Comparison of ENCODE assay signal across 9 cellular contexts in the genomic region with DNA sequence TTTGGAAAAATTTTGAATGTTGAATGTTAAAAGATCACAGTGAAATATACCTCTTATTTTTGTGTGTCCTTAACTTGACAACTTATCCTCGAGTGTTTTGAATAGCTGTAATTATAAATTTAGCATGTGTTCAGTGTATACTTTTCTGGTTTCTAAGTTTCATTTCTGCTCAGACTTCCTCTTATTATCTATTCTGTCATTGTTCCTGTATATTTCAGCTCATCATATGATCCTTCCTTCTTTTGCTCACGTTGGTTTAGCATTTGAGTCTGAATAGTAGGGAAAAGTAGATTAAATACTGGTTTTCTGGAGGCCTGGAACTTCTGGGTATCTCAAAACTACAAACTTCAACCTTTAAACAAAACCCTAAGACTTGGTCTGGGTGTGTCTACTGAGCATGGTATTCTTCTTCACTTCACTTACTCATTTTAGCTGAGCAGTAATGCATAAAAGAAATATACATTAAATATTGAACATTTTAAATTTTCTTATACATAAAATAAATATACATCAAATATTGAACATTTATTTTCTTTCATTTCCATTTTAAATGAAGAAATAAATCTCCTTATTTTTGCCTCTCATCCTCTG. TPM values are rescaled to one million over a fixed set of nuclear protein-coding genes. Genes with fewer than 3 reads are reported as not detected.
DNase-seq lines count a peak whose midpoint lies in the region; ATAC-seq lines count a peak whose summit lies in the region.
"Had no signal": no experiment of that assay in that cellular context is flagged by ENCODE, and none has a peak within 500 bp of the region (broad histone marks: within the 10 kb centered on the region; RNA-seq: fewer than 3 reads in every experiment).

No MANE protein-coding gene starts in this region.

- peaks cover 10% of the 10 kb centered on the region for H3K36me3 Mint-ChIP-seq in activated CD8-positive, alpha-beta memory T cell treated with anti-CD3 and anti-CD28 coated beads, Interleukin-2, amount 10 ng/mL, durations not matched to agents 7 days and 5 days
- H3K36me3 Mint-ChIP-seq in stimulated activated effector memory CD8-positive, alpha-beta T cell treated with anti-CD3 and anti-CD28 coated beads, Interleukin-12 subunit alpha, Interleukin-12 subunit beta, amount 100 ng/mL, for 72 hours = no peaks in the 10 kb centered on the region

- peak overlapping the region; percentile 68 for H3K27ac Mint-ChIP-seq in activated CD8-positive, alpha-beta memory T cell treated with anti-CD3 and anti-CD28 coated beads, Interleukin-2, amount 10 ng/mL, durations not matched to agents 7 days and 5 days
- H3K27ac Mint-ChIP-seq in stimulated activated effector memory CD8-positive, alpha-beta T cell treated with anti-CD3 and anti-CD28 coated beads, Interleukin-12 subunit alpha, Interleukin-12 subunit beta, amount 100 ng/mL, for 72 hours = peak overlapping the region; percentile 1

- no peak for DNase-seq in activated CD8-positive, alpha-beta memory T cell treated with anti-CD3 and anti-CD28 coated beads, Interleukin-2, amount 10 ng/mL, durations not matched to agents 7 days and 5 days
- no peak for DNase-seq in activated CD8-positive, alpha-beta memory T cell treated with anti-CD3 and anti-CD28 coated beads, Interleukin-2, amount 50 U/mL, for 4 hours
- DNase-seq in SIG-M5 (lab: John Stamatoyannopoulos, UW) = peak; percentile 50
- no peak for DNase-seq in stimulated activated effector memory CD8-positive, alpha-beta T cell treated with anti-CD3 and anti-CD28 coated beads, Interleukin-12 subunit alpha, Interleukin-12 subunit beta, amount 100 ng/mL, for 72 hours (ENCODE audit: low spot score in 2 of 2)
- no peak for DNase-seq in NCI-H774 (lab: John Stamatoyannopoulos, UW)
- DNase-seq: NCI-H1048 had no signal

- H3K9me3 Mint-ChIP-seq in activated CD8-positive, alpha-beta memory T cell treated with anti-CD3 and anti-CD28 coated beads, Interleukin-2, amount 10 ng/mL, durations not matched to agents 7 days and 5 days (ENCODE audit: low read depth) = peaks cover 7% of the 10 kb centered on the region
- peaks cover 8% of the 10 kb centered on the region for H3K9me3 Mint-ChIP-seq in stimulated activated effector memory CD8-positive, alpha-beta T cell treated with anti-CD3 and anti-CD28 coated beads, Interleukin-12 subunit alpha, Interleukin-12 subunit beta, amount 100 ng/mL, for 72 hours

- H3K4me3 Mint-ChIP-seq in activated CD8-positive, alpha-beta memory T cell treated with anti-CD3 and anti-CD28 coated beads, Interleukin-2, amount 10 ng/mL, durations not matched to agents 7 days and 5 days = no peak overlapping the region
- no peak overlapping the region for H3K4me3 Mint-ChIP-seq in stimulated activated effector memory CD8-positive, alpha-beta T cell treated with anti-CD3 and anti-CD28 coated beads, Interleukin-12 subunit alpha, Interleukin-12 subunit beta, amount 100 ng/mL, for 72 hours

- H3K4me1 Mint-ChIP-seq in activated CD8-positive, alpha-beta memory T cell treated with anti-CD3 and anti-CD28 coated beads, Interleukin-2, amount 10 ng/mL, durations not matched to agents 7 days and 5 days = peaks cover 21% of the 10 kb centered on the region
- peaks cover 16% of the 10 kb centered on the region for H3K4me1 Mint-ChIP-seq in stimulated activated effector memory CD8-positive, alpha-beta T cell treated with anti-CD3 and anti-CD28 coated beads, Interleukin-12 subunit alpha, Interleukin-12 subunit beta, amount 100 ng/mL, for 72 hours

- CTCF ChIA-PET in activated CD8-positive, alpha-beta memory T cell treated with anti-CD3 and anti-CD28 coated beads, Interleukin-2, amount 10 ng/mL, durations not matched to agents 7 days and 5 days (lab: Charles Lee) = interaction anchor here (1.0 kb wide), 1 partner anchor 38 kb away, joined by 3 read pairs; no protein-coding TSS in a partner anchor

- no peak for ATAC-seq in activated CD8-positive, alpha-beta memory T cell treated with anti-CD3 and anti-CD28 coated beads, Interleukin-2, amount 10 ng/mL, durations not matched to agents 7 days and 5 days
- ATAC-seq in HG02884 (IDR thresholded peaks at IDR 0.05; ENCODE audit: unreplicated experiment) (peak; percentile 89), HG03457 (IDR thresholded peaks at IDR 0.05; ENCODE audit: unreplicated experiment) (no peak), HG03039 (IDR thresholded peaks at IDR 0.05; ENCODE audit: unreplicated experiment) (no peak)
- ATAC-seq in stimulated activated effector memory CD8-positive, alpha-beta T cell treated with anti-CD3 and anti-CD28 coated beads, Interleukin-12 subunit alpha, Interleukin-12 subunit beta, amount 100 ng/mL, for 72 hours = no peak

- H3K27me3 Mint-ChIP-seq in activated CD8-positive, alpha-beta memory T cell treated with anti-CD3 and anti-CD28 coated beads, Interleukin-2, amount 10 ng/mL, durations not matched to agents 7 days and 5 days = no peaks in the 10 kb centered on the region

RNA-seq across cellular contexts. Expression of gene ATP6V1G3, which starts 3.3 kb away (rescaled TPM):
- not detected for total RNA-seq in activated CD8-positive, alpha-beta memory T cell treated with anti-CD3 and anti-CD28 coated beads, Interleukin-2, amount 10 ng/mL, durations not matched to agents 7 days and 5 days
